ENCODE assay signal across 4 cellular contexts in the genomic region with DNA sequence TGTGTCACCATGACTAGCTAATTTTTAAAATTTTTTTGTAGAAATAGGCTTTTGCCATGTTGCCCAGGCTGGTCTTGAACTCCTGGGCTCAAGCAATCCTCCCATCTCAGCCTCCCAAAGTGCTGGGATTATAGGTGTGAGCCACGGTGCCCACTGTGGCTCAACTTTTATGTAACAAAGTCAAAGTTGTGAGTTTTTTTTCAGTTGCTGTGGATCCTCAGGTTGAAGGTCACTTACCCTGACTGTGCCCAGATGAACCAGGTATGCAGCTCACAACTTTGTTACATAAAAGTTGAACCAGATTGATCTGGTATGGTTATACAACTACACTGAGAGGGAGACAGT. TPM values are rescaled to one million over a fixed set of nuclear protein-coding genes. Genes with fewer than 3 reads are reported as not detected.
"Had no signal": no experiment of that assay in that cellular context is flagged by ENCODE, and none has a peak within 500 bp of the region (broad histone marks: within the 10 kb centered on the region; RNA-seq: fewer than 3 reads in every experiment).

No MANE protein-coding gene starts in this region.

RNA-seq across cellular contexts. Expression of gene GSTT2B, which starts 40.8 kb away (rescaled TPM):
- total RNA-seq: activated CD8-positive, alpha-beta memory T cell treated with anti-CD3 and anti-CD28 coated beads for 36 hours; naive thymus-derived CD8-positive, alpha-beta T cell; T-helper 2 cell treated with Interferon-gamma antibody and Interleukin-4, amounts not matched to agents 100 ng/mL and 5 ng/mL, for 36 hours had no signal
- polyA plus RNA-seq: naive thymus-derived CD8-positive, alpha-beta T cell had no signal

RNA-seq across cellular contexts. Expression of gene DDTL, which starts 46.4 kb away (rescaled TPM):
- total RNA-seq: activated CD8-positive, alpha-beta memory T cell treated with anti-CD3 and anti-CD28 coated beads for 36 hours; naive thymus-derived CD8-positive, alpha-beta T cell had no signal

RNA-seq across cellular contexts. Expression of gene GSTT2, which starts 59.7 kb away (rescaled TPM):
- total RNA-seq: activated CD8-positive, alpha-beta memory T cell treated with anti-CD3 and anti-CD28 coated beads for 36 hours; activated T-helper 1 cell treated with anti-CD3 and anti-CD28 coated beads, Interleukin-12 subunit alpha, Interleukin-12 subunit beta, Interleukin-2, Interleukin-4 antibody, amounts not matched to agents 30 ng/mL and 10 ng/mL and 1 ng/mL, durations not matched to agents 14 hours and 24 hours and 36 hours; naive thymus-derived CD8-positive, alpha-beta T cell had no signal
- polyA plus RNA-seq: naive thymus-derived CD8-positive, alpha-beta T cell had no signal
